8 cellular contexts compared by ENCODE assay signal in the genomic region with DNA sequence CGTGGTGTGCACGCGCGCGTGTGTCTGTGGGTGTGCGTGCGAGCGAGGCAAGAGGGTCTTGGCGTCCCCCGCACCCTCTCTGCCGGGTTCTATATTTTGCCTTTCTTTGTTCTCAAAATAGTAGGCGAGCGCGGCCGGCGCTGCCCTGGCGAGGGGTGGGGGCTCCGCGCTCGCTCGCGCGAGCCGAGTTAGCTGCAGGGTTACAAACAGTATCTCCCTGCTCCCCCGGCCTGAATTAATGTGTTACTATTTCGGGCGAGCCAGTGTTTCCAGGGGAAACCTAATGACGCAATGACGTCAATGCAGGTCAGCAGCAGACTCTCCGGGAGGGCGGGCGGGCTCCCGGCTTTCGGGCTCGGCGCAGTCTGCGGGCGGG.
DNase-seq lines count a peak whose midpoint lies in the region; ATAC-seq, FAIRE-seq and TF ChIP-seq lines count a peak whose summit lies in the region.

No MANE protein-coding gene starts in this region.

- peaks cover 12% of the 10 kb centered on the region for H3F3A ChIP-seq in GM23248 (ENCODE audit: insufficient read depth)

- peaks cover 20 to 47% of the 10 kb centered on the region in 2 donors for H3K4me1 Mint-ChIP-seq in stimulated activated naive B cell treated with anti-CD40 and anti-IgM and Interleukin-4, amounts not matched to agents 10 μg/mL and 1 μg/mL and 100 μg/mL, for 72 hours

- no peaks in the 10 kb centered on the region for H3K36me3 Mint-ChIP-seq in stimulated activated naive B cell treated with anti-CD40 and anti-IgM and Interleukin-4, amounts not matched to agents 10 μg/mL and 1 μg/mL and 100 μg/mL, for 72 hours

- peak overlapping the region; percentile 89 for H3K4me2 ChIP-seq in GM23248 (ENCODE audit: unreplicated experiment)

- peaks cover 63 to 88% of the 10 kb centered on the region in 2 donors for H3K27me3 Mint-ChIP-seq in stimulated activated naive B cell treated with anti-CD40 and anti-IgM and Interleukin-4, amounts not matched to agents 10 μg/mL and 1 μg/mL and 100 μg/mL, for 72 hours

- no peaks in the 10 kb centered on the region for H3K9me3 ChIP-seq in GM23248 (ENCODE audit: low read depth)

- no peaks in the 10 kb centered on the region for H4K20me1 ChIP-seq in GM23248 (ENCODE audit: insufficient read depth)

- in situ Hi-C loops in GM23248 (cut with MboI) = no loop called here

- H3K9me2 ChIP-seq in GM23248 (ENCODE audit: insufficient read depth) = no peaks in the 10 kb centered on the region

- H3K4me1 ChIP-seq in GM23248 (ENCODE audit: insufficient read depth) = peaks cover 21% of the 10 kb centered on the region

- FAIRE-seq in bronchial epithelial cell (lab: Jason Lieb, UNC) = no peak

- no peaks in the 10 kb centered on the region for H3K9me3 Mint-ChIP-seq in stimulated activated naive B cell treated with anti-CD40 and anti-IgM and Interleukin-4, amounts not matched to agents 10 μg/mL and 1 μg/mL and 100 μg/mL, for 72 hours

- TF ChIP-seq CTCF in bronchial epithelial cell (IDR thresholded peaks at IDR 0.05; ENCODE audit: insufficient read depth, low read length, severe bottlenecking) = no peak

- DNase-seq in AG08395 (ENCODE audit: low spot score) (peak; percentile 55), GM23248 (peak; percentile 82), NCI-H748 treated with DMSO at 0.1 percent for 48 hours (lab: John Stamatoyannopoulos, UW) (peak; percentile 64), bronchial epithelial cell (ENCODE audit: low read depth) (peak; percentile 54), kidney tubule cell (ENCODE audit: low spot score) (peak; percentile 87), globus pallidus (ENCODE audit: low spot score) (no peak)
- DNase-seq in stimulated activated naive B cell treated with anti-CD40 and anti-IgM and Interleukin-4, amounts not matched to agents 10 μg/mL and 1 μg/mL and 100 μg/mL, for 72 hours = peak; percentile 22

- peak overlapping the region; percentile 59 for H3K9ac ChIP-seq in GM23248

- no peak overlapping the region for H3K27ac ChIP-seq in GM23248

- H3K4me3 Mint-ChIP-seq in stimulated activated naive B cell treated with anti-CD40 and anti-IgM and Interleukin-4, amounts not matched to agents 10 μg/mL and 1 μg/mL and 100 μg/mL, for 72 hours = peak overlapping the region; percentile 80 to 86

- 1 to 2% methylated on average over 28 to 38 of the region's 38 CpGs for WGBS in GM23248 (ENCODE audit: low coverage in 1 of 2, low lambda C conversion rate in 2 of 2, missing lambda C conversion rate in 2 of 2), 2 experiments

- H3K4me3 ChIP-seq in GM23248 (peak overlapping the region; percentile 66), bronchial epithelial cell (ENCODE audit: low read depth, low read length) (peak overlapping the region; percentile 33)

- H3K27ac Mint-ChIP-seq in stimulated activated naive B cell treated with anti-CD40 and anti-IgM and Interleukin-4, amounts not matched to agents 10 μg/mL and 1 μg/mL and 100 μg/mL, for 72 hours = peak overlapping the region; percentile 56

- H3K27me3 ChIP-seq in GM23248 (replicated peaks; ENCODE audit: insufficient read depth) = peaks cover 16% of the 10 kb centered on the region
- peaks cover 22% of the 10 kb centered on the region for H3K27me3 ChIP-seq in bronchial epithelial cell (ENCODE audit: control insufficient read depth, insufficient read depth, low read length)

- peak; percentile 54 to 68 for ATAC-seq in stimulated activated naive B cell treated with anti-CD40 and anti-IgM and Interleukin-4, amounts not matched to agents 10 μg/mL and 1 μg/mL and 100 μg/mL, for 72 hours (replicated peaks)
- no peak for ATAC-seq in HG02610 (IDR thresholded peaks at IDR 0.05; ENCODE audit: unreplicated experiment)

- H3K36me3 ChIP-seq in GM23248 (ENCODE audit: low read depth) (no peaks in the 10 kb centered on the region), bronchial epithelial cell (ENCODE audit: control insufficient read depth, insufficient read depth, low read length) (no peaks in the 10 kb centered on the region)

- no peaks in the 10 kb centered on the region for H3K79me2 ChIP-seq in GM23248 (ENCODE audit: insufficient read depth)

- peak overlapping the region; percentile 69; the same call in 1 of the 2 replicates for H2AFZ ChIP-seq in GM23248
